1 cellular context compared by ENCODE assay signal in the genomic region with DNA sequence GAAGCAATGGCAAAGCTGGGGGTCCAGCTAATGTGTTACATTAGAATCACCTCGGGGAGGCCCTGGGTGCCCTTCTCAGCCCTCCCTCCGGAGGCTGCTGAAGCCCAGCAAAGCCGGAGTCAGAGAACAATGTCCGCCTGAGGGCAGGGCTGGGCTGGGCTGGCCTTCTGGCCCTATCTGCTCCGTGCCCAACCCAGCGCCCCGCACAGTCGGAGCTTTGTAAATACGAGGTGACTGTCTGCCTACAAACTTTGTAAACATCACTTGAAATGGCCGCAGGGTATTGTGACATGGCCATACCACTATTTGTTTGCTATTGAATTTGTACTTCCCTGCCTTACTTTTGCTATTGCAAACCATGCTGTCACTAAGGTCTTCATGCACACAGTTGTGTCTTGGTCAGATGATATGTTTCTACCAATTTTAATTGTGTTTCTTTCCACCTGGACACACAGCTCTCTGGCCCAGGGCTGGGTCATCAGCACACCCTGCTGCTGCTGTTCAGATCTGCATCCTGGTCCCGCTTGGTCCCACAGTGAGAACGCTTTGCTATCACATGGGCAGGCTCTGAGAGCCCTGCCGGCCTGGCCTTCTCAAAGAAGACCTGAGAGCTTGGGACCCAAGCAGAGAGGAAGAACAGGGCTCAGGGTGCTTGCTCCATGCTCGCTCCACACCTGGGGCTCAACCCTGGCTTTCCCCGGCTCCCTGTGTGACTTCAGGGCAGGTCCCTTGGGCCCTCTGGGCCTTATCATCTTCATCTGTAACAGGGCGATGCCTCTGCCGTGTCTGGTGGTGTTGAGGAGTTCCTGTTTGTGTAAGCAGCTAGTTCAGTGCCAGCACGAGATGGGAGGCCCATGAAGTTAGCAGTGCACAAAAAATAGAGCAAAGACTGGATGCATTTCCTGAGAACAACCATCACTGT.
TF ChIP-seq lines count a peak whose summit lies in the region.

No MANE protein-coding gene starts in this region.

TF ChIP-seq in HepG2, 621 proteins besides CTCF, POLR2A, EP300 and RAD21 (continued from another document and continues in another):
- TF ChIP-seq RFX5 (IDR thresholded peaks at IDR 0.05; ENCODE audit: low read depth, low read length) (no peak), TCF7L2 (IDR thresholded peaks at IDR 0.05; ENCODE audit: low read depth, low read length) (no peak), FOXP1 (IDR thresholded peaks at IDR 0.05) (peak; percentile 94), FOXP1 (CRISPR knock-in tag; IDR thresholded peaks at IDR 0.05) (peak; percentile 98), SP1 (IDR thresholded peaks at IDR 0.05) (no peak), SP1 (CRISPR knock-in tag; IDR thresholded peaks at IDR 0.05) (0 out of 2 replicates have a peak, but pooled peaks have one; percentile 44), NCOA5 (CRISPR knock-in tag; IDR thresholded peaks at IDR 0.05) (no peak), ZNF788 (CRISPR knock-in tag; IDR thresholded peaks at IDR 0.05; ENCODE audit: borderline replicate concordance) (peak; percentile 99), NFE2L2 (IDR thresholded peaks at IDR 0.05; ENCODE audit: low read length) (no peak), ZNF282 (IDR thresholded peaks at IDR 0.05; ENCODE audit: partially characterized antibody) (no peak), ZNF839 (CRISPR knock-in tag; IDR thresholded peaks at IDR 0.05; ENCODE audit: borderline replicate concordance) (no peak), ZNF343 (CRISPR knock-in tag; IDR thresholded peaks at IDR 0.05) (no peak), ZNF878 (CRISPR knock-in tag; IDR thresholded peaks at IDR 0.05) (no peak; the same call in 1 of the 2 replicates), REPIN1 (CRISPR knock-in tag; IDR thresholded peaks at IDR 0.05; ENCODE audit: borderline replicate concordance, low read depth) (no peak; the same call in 1 of the 2 replicates), GFI1 (CRISPR knock-in tag; IDR thresholded peaks at IDR 0.05; ENCODE audit: borderline replicate concordance) (peak; percentile 90), ZC3H13 (CRISPR knock-in tag; IDR thresholded peaks at IDR 0.05) (no peak), ZNF530 (CRISPR knock-in tag; IDR thresholded peaks at IDR 0.05; ENCODE audit: low read depth) (no peak), GTF2F1 (IDR thresholded peaks at IDR 0.05; ENCODE audit: low read length) (no peak), ZNF570 (CRISPR knock-in tag; IDR thresholded peaks at IDR 0.05; ENCODE audit: borderline replicate concordance) (no peak), HES4 (CRISPR knock-in tag; IDR thresholded peaks at IDR 0.05; ENCODE audit: borderline replicate concordance) (0 out of 2 replicates have a peak, but pooled peaks have one; percentile 28), ZSCAN9 (CRISPR knock-in tag; IDR thresholded peaks at IDR 0.05; ENCODE audit: borderline replicate concordance) (peak; percentile 96), SNAI1 (CRISPR knock-in tag; IDR thresholded peaks at IDR 0.05; ENCODE audit: borderline replicate concordance) (0 out of 2 replicates have a peak, but pooled peaks have one; percentile 43), HNRNPH1 (optimal IDR thresholded peaks at IDR 0.05; ENCODE audit: low read depth, low read length) (no peak), ZNF160 (CRISPR knock-in tag; IDR thresholded peaks at IDR 0.05) (peak; percentile 66; the same call in 1 of the 2 replicates), FOXM1 (CRISPR knock-in tag; IDR thresholded peaks at IDR 0.05) (no peak), SRY (CRISPR knock-in tag; IDR thresholded peaks at IDR 0.05) (0 out of 2 replicates have a peak, but pooled peaks have one; percentile 54), RNF2 (conservative IDR thresholded peaks at IDR 0.05; ENCODE audit: low read depth) (no peak), IKZF4 (CRISPR knock-in tag; IDR thresholded peaks at IDR 0.05; ENCODE audit: borderline replicate concordance, low read depth, not compliant biosample characterization) (peak; percentile 27), ETV6 (CRISPR knock-in tag; conservative IDR thresholded peaks at IDR 0.05) (no peak; the same call in 1 of the 2 replicates), ZNF549 (CRISPR knock-in tag; IDR thresholded peaks at IDR 0.05) (no peak), RFX3 (CRISPR knock-in tag; IDR thresholded peaks at IDR 0.05) (no peak), ZNF446 (CRISPR knock-in tag; IDR thresholded peaks at IDR 0.05) (no peak), DNMT1 (CRISPR knock-in tag; IDR thresholded peaks at IDR 0.05) (0 out of 2 replicates have a peak, but pooled peaks have one; percentile 49), JDP2 (CRISPR knock-in tag; IDR thresholded peaks at IDR 0.05; ENCODE audit: borderline replicate concordance) (no peak), MXI1 (IDR thresholded peaks at IDR 0.05; ENCODE audit: borderline replicate concordance, low read depth, low read length) (peak; percentile 94; the same call in 2 of the 3 replicates)
- TF ChIP-seq, protein P1, sequence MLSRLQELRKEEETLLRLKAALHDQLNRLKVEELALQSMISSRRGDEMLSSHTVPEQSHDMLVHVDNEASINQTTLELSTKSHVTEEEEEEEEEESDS (CRISPR knock-in tag; IDR thresholded peaks at IDR 0.05; ENCODE audit: borderline replicate concordance) = 0 out of 2 replicates have a peak, but pooled peaks have one; percentile 44
- TF ChIP-seq, protein P2, sequence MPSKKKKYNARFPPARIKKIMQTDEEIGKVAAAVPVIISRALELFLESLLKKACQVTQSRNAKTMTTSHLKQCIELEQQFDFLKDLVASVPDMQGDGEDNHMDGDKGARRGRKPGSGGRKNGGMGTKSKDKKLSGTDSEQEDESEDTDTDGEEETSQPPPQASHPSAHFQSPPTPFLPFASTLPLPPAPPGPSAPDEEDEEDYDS (CRISPR knock-in tag; IDR thresholded peaks at IDR 0.05) = peak; percentile 61
- TF ChIP-seq, protein P3, sequence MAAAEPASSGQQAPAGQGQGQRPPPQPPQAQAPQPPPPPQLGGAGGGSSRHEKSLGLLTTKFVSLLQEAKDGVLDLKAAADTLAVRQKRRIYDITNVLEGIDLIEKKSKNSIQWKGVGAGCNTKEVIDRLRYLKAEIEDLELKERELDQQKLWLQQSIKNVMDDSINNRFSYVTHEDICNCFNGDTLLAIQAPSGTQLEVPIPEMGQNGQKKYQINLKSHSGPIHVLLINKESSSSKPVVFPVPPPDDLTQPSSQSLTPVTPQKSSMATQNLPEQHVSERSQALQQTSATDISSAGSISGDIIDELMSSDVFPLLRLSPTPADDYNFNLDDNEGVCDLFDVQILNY (CRISPR knock-in tag; conservative IDR thresholded peaks at IDR 0.05) = no peak
- TF ChIP-seq, protein P4, sequence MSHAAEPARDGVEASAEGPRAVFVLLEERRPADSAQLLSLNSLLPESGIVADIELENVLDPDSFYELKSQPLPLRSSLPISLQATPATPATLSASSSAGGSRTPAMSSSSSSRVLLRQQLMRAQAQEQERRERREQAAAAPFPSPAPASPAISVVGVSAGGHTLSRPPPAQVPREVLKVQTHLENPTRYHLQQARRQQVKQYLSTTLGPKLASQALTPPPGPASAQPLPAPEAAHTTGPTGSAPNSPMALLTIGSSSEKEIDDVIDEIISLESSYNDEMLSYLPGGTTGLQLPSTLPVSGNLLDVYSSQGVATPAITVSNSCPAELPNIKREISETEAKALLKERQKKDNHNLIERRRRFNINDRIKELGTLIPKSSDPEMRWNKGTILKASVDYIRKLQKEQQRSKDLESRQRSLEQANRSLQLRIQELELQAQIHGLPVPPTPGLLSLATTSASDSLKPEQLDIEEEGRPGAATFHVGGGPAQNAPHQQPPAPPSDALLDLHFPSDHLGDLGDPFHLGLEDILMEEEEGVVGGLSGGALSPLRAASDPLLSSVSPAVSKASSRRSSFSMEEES (CRISPR knock-in tag; IDR thresholded peaks at IDR 0.05) = peak; percentile 87
- TF ChIP-seq, protein P5, sequence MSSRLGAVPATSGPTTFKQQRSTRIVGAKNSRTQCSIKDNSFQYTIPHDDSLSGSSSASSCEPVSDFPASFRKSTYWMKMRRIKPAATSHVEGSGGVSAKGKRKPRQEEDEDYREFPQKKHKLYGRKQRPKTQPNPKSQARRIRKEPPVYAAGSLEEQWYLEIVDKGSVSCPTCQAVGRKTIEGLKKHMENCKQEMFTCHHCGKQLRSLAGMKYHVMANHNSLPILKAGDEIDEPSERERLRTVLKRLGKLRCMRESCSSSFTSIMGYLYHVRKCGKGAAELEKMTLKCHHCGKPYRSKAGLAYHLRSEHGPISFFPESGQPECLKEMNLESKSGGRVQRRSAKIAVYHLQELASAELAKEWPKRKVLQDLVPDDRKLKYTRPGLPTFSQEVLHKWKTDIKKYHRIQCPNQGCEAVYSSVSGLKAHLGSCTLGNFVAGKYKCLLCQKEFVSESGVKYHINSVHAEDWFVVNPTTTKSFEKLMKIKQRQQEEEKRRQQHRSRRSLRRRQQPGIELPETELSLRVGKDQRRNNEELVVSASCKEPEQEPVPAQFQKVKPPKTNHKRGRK (CRISPR knock-in tag; IDR thresholded peaks at IDR 0.05) = no peak
- TF ChIP-seq, protein P6, sequence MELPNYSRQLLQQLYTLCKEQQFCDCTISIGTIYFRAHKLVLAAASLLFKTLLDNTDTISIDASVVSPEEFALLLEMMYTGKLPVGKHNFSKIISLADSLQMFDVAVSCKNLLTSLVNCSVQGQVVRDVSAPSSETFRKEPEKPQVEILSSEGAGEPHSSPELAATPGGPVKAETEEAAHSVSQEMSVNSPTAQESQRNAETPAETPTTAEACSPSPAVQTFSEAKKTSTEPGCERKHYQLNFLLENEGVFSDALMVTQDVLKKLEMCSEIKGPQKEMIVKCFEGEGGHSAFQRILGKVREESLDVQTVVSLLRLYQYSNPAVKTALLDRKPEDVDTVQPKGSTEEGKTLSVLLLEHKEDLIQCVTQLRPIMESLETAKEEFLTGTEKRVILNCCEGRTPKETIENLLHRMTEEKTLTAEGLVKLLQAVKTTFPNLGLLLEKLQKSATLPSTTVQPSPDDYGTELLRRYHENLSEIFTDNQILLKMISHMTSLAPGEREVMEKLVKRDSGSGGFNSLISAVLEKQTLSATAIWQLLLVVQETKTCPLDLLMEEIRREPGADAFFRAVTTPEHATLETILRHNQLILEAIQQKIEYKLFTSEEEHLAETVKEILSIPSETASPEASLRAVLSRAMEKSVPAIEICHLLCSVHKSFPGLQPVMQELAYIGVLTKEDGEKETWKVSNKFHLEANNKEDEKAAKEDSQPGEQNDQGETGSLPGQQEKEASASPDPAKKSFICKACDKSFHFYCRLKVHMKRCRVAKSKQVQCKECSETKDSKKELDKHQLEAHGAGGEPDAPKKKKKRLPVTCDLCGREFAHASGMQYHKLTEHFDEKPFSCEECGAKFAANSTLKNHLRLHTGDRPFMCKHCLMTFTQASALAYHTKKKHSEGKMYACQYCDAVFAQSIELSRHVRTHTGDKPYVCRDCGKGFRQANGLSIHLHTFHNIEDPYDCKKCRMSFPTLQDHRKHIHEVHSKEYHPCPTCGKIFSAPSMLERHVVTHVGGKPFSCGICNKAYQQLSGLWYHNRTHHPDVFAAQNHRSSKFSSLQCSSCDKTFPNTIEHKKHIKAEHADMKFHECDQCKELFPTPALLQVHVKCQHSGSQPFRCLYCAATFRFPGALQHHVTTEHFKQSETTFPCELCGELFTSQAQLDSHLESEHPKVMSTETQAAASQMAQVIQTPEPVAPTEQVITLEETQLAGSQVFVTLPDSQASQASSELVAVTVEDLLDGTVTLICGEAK (IDR thresholded peaks at IDR 0.05) = no peak
- TF ChIP-seq, protein P6 (CRISPR knock-in tag; IDR thresholded peaks at IDR 0.05) = peak; percentile 89
- TF ChIP-seq, protein P7, sequence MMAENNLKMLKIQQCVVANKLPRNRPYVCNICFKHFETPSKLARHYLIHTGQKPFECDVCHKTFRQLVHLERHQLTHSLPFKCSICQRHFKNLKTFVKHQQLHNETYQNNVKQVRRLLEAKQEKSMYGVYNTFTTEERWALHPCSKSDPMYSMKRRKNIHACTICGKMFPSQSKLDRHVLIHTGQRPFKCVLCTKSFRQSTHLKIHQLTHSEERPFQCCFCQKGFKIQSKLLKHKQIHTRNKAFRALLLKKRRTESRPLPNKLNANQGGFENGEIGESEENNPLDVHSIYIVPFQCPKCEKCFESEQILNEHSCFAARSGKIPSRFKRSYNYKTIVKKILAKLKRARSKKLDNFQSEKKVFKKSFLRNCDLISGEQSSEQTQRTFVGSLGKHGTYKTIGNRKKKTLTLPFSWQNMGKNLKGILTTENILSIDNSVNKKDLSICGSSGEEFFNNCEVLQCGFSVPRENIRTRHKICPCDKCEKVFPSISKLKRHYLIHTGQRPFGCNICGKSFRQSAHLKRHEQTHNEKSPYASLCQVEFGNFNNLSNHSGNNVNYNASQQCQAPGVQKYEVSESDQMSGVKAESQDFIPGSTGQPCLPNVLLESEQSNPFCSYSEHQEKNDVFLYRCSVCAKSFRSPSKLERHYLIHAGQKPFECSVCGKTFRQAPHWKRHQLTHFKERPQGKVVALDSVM (CRISPR knock-in tag; IDR thresholded peaks at IDR 0.05) = peak; percentile 96
